In genomic region chr20:20712474-20713243, GRCh38 we compare ENCODE assay signal across 8 cellular contexts. TPM values are rescaled to one million over a fixed set of nuclear protein-coding genes. Genes with fewer than 3 reads are reported as not detected.
A peak's percentile ranks its signal among the peaks of the same experiment; 100 is the strongest.
DNase-seq lines count a peak whose midpoint lies in the region; ATAC-seq, FAIRE-seq and TF ChIP-seq lines count a peak whose summit lies in the region.

Gene RALGAPA2, minus strand, starts transcription at chr20:20712644. Its CDS starts 164 bp downstream, at chr20:20712480.

- H3K27me3 Mint-ChIP-seq in type B pancreatic cell: no peaks in the 10 kb centered on the region

- H3K4me3 Mint-ChIP-seq in type B pancreatic cell: peak within 1 kb of the TSS; percentile 97

- peaks cover 15% of the 10 kb centered on the region for H3K4me1 Mint-ChIP-seq in type B pancreatic cell (ENCODE audit: unreplicated experiment)

- H3K9me3 ChIP-seq in adrenal gland (replicated peaks in 1 of 3) (no peaks in the 10 kb centered on the region), heart left ventricle (no peaks in the 10 kb centered on the region)

- peak within 1 kb of the TSS; percentile 5 to 97 (median 60) for H3K4me3 ChIP-seq in adrenal gland
- H3K4me3 ChIP-seq in heart left ventricle: peak within 1 kb of the TSS; percentile 64 to 98 (median 90)

- intact Hi-C loops in adrenal gland (cut with DNase I) (loop anchor here in 1 of 2 donors (10.0 kb wide), 1 partner anchor 58 kb away; no protein-coding TSS in a partner anchor), heart left ventricle (cut with DNase I) (no loop called here)

- peak; percentile 94 for ATAC-seq in HG02852 (IDR thresholded peaks at IDR 0.05; ENCODE audit: unreplicated experiment)
- ATAC-seq in heart left ventricle: peak; percentile 98 to 99 (median 99)

- H3K36me3 ChIP-seq in adrenal gland (replicated peaks in 1 of 2) (no peaks in the 10 kb centered on the region), heart left ventricle (no peaks in the 10 kb centered on the region)

- TF ChIP-seq CTCF in adrenal gland (IDR thresholded peaks at IDR 0.05) (no peak), heart left ventricle (IDR thresholded peaks at IDR 0.05) (peak in 5 of 12 donors; percentile 9 to 43 (median 33)), type B pancreatic cell (conservative IDR thresholded peaks at IDR 0.05) (no peak)

- H3K4me1 ChIP-seq in adrenal gland (replicated peaks in 1 of 2) (peaks cover 19 to 27% of the 10 kb centered on the region in 2 donors), heart left ventricle (peaks cover 0 to 46% (median 24%) of the 10 kb centered on the region in 12 donors)

- DNase-seq in GM12892 (ENCODE audit: insufficient read length): peak; percentile 81
- peak; percentile 100 for DNase-seq in NCI-H146 (lab: John Stamatoyannopoulos, UW)
- peak; percentile 89 to 96 (median 92) for DNase-seq in T-helper 1 cell
- peak; percentile 96 to 99 (median 99) for DNase-seq in adrenal gland
- peak; percentile 97 to 99 (median 98) for DNase-seq in heart left ventricle
- peak; percentile 99 for DNase-seq in pons (ENCODE audit: low spot score)
- DNase-seq in type B pancreatic cell (ENCODE audit: extremely low spot score, unreplicated experiment): peak; percentile 97

- H3K36me3 Mint-ChIP-seq in type B pancreatic cell: peaks cover 3% of the 10 kb centered on the region

- H3K27me3 ChIP-seq in adrenal gland: no peaks in the 10 kb centered on the region
- no peaks in the 10 kb centered on the region for H3K27me3 ChIP-seq in heart left ventricle

- peak within 1 kb of the TSS; percentile 94 for H3K27ac Mint-ChIP-seq in type B pancreatic cell

- TF ChIP-seq POLR2A in GM12892 (IDR thresholded peaks at IDR 0.05; ENCODE audit: low read depth, low read length) (peak; percentile 37; the same call in 1 of the 2 replicates), adrenal gland (IDR thresholded peaks at IDR 0.05) (peak; percentile 12 to 66), heart left ventricle (IDR thresholded peaks at IDR 0.05) (peak; percentile 76 to 91)

- WGBS in adrenal gland, 4 donors: 0 to 1% (median 1%) methylated on average over 15 to 79 of the region's 87 CpGs
- WGBS in heart left ventricle, 4 donors: 0 to 1% (median 0%) methylated on average over 67 to 87 of the region's 87 CpGs

- H3K9me3 Mint-ChIP-seq in type B pancreatic cell: no peaks in the 10 kb centered on the region

- H3K27ac ChIP-seq in adrenal gland: peak within 1 kb of the TSS in 4 of 5 donors; percentile 79 to 95 (median 90)
- H3K27ac ChIP-seq in heart left ventricle: peak within 1 kb of the TSS; percentile 64 to 98 (median 92)

- FAIRE-seq in GM12892 (lab: Jason Lieb, UNC): peak; percentile 97

RNA-seq across cellular contexts. Expression of gene RALGAPA2, which starts in this region (rescaled TPM):
- 4.8 TPM for polyA plus RNA-seq in GM12892 (2012; ENCODE audit: missing spikeins)
- total RNA-seq in adrenal gland: 10 to 100 TPM; 15.8 to 39.6 (median 25.4) TPM
- polyA plus RNA-seq in adrenal gland: 1 to 10 TPM; 3.7 to 7.3 (median 5.0) TPM
- total RNA-seq in heart left ventricle: 10 to 100 TPM; 13.2 to 33.8 (median 25.4) TPM
- 10 to 100 TPM in 1 of 2 donors, 1 to 10 TPM in 1; 5.6 to 19.6 TPM for polyA plus RNA-seq in heart left ventricle
- total RNA-seq in type B pancreatic cell (ENCODE audit: low replicate concordance): 25.1 and 28.1 TPM in 2 replicates

Comparison
In these comparisons a context has a peak if more than half of its experiments do, and no peak if none do; other contexts are left out.
1. Peak in every context shown above with its lines: DNase-seq, ATAC-seq, H3K4me3 ChIP-seq and H3K27ac ChIP-seq.